Comparison of ENCODE assay signal across 21 cellular contexts in the genomic region with DNA sequence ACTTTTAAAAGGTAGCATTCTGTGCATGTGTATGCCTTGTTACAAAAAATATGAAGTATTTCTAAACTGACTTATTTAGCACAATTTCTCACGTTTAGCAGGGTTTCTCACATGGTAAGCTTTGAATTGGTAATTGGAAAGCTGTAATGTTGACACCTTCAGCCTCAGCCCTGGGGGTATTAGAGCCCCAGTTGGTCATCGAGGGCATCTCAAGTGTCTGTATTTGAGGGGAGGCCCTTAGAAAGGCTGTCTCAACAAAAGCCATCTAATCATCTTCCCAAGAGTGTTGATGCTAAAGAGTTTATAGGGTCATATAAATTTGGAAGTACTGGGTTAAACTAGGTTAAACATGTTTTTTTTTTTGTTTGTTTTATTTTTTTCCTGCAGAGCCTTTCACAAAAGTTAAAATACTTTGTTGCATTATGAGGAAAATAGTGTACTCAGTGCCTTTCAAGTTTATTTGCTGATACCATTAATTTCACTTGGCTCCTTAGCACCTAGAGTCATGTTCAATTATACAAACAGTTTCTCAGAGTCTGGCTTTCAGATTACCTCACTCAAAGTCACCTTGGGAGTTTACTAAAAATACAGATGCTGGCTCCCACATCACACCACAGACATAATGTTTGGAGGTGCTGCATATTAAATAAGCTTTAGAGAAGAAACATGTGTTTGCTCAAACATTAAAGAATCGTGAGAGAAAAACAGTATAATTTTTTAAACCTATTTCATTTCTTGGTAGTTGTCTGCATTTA.
A peak's percentile ranks its signal among the peaks of the same experiment; 100 is the strongest.
DNase-seq lines count a peak whose midpoint lies in the region; ATAC-seq and TF ChIP-seq lines count a peak whose summit lies in the region.
"Had no signal": no experiment of that assay in that cellular context is flagged by ENCODE, and none has a peak within 500 bp of the region (broad histone marks: within the 10 kb centered on the region; RNA-seq: fewer than 3 reads in every experiment).

No MANE protein-coding gene starts in this region.

- TF ChIP-seq POLR2A in gastroesophageal sphincter (IDR thresholded peaks at IDR 0.05), result no peak

- H3K36me3 ChIP-seq in gastroesophageal sphincter, result no peaks in the 10 kb centered on the region
- H3K36me3 ChIP-seq: BE2C had no signal

- H3K27me3 Mint-ChIP-seq in activated T-cell treated with anti-CD3 and anti-CD28 coated beads, Interleukin-2, amount 50 U/mL, for 72 hours (ENCODE audit: low read depth), result no peaks in the 10 kb centered on the region
- H3K27me3 Mint-ChIP-seq: memory B cell; natural killer cell treated with Interleukin-12 subunit alpha and Interleukin-12 subunit beta and Interleukin-15 and Interleukin-18, amount 100 ng/mL, for 72 hours had no signal

- DNase-seq in DMS153 (lab: John Stamatoyannopoulos, UW) (peak; percentile 15), DMS153 treated with DMSO at 0.1 percent for 48 hours (lab: John Stamatoyannopoulos, UW; ENCODE audit: unreplicated experiment) (no peak), M059J (ENCODE audit: low read depth) (peak; percentile 38), pons (ENCODE audit: low spot score) (peak; percentile 37), midbrain (lab: John Stamatoyannopoulos, UW) (no peak)
- no peak for DNase-seq in activated T-cell treated with anti-CD3 and anti-CD28 coated beads, Interleukin-2, amount 50 U/mL, for 72 hours
- DNase-seq: 8988T; activated CD4-positive, alpha-beta T cell treated with anti-CD3 and anti-CD28 coated beads for 48 hours; activated CD8-positive, alpha-beta memory T cell treated with anti-CD3 and anti-CD28 coated beads, Interleukin-2, amount 50 U/mL, for 4 hours; activated naive CD4-positive, alpha-beta T cell; anterior cingulate cortex; BE2C; effector CD8-positive, alpha-beta T cell; islet precursor cell; NCI-H2029; NCI-H524 had no signal

- H3K9me3 Mint-ChIP-seq in activated T-cell treated with anti-CD3 and anti-CD28 coated beads, Interleukin-2, amount 50 U/mL, for 72 hours, result peaks cover 0 to 5% of the 10 kb centered on the region in 2 donors

- WGBS in gastroesophageal sphincter (ENCODE audit: low coverage in 1 of 2), 2 donors, result 21 to 35% methylated on average over 3 of the region's 3 CpGs

- no peaks in the 10 kb centered on the region for H3K4me1 Mint-ChIP-seq in activated T-cell treated with anti-CD3 and anti-CD28 coated beads, Interleukin-2, amount 50 U/mL, for 72 hours (ENCODE audit: low read depth)
- H3K4me1 Mint-ChIP-seq: memory B cell had no signal

- H3K4me3 Mint-ChIP-seq in activated T-cell treated with anti-CD3 and anti-CD28 coated beads, Interleukin-2, amount 50 U/mL, for 72 hours, result no peak overlapping the region
- H3K4me3 Mint-ChIP-seq: memory B cell; natural killer cell treated with Interleukin-12 subunit alpha and Interleukin-12 subunit beta and Interleukin-15 and Interleukin-18, amount 100 ng/mL, for 72 hours had no signal

- TF ChIP-seq CTCF in gastroesophageal sphincter (IDR thresholded peaks at IDR 0.05), result no peak

- ATAC-seq in gastroesophageal sphincter (no peak), HG02938 (IDR thresholded peaks at IDR 0.05; ENCODE audit: unreplicated experiment) (no peak)
- no peak for ATAC-seq in activated T-cell treated with anti-CD3 and anti-CD28 coated beads, Interleukin-2, amount 50 U/mL, for 72 hours (replicated peaks in 1 of 2)
- ATAC-seq: natural killer cell treated with Interleukin-12 subunit alpha and Interleukin-12 subunit beta and Interleukin-15 and Interleukin-18, amount 100 ng/mL, for 72 hours had no signal

- no peak overlapping the region for H3K27ac Mint-ChIP-seq in activated T-cell treated with anti-CD3 and anti-CD28 coated beads, Interleukin-2, amount 50 U/mL, for 72 hours
- H3K27ac Mint-ChIP-seq: memory B cell; natural killer cell treated with Interleukin-12 subunit alpha and Interleukin-12 subunit beta and Interleukin-15 and Interleukin-18, amount 100 ng/mL, for 72 hours had no signal

- H3K9me3 ChIP-seq in gastroesophageal sphincter, result no peaks in the 10 kb centered on the region
- H3K9me3 ChIP-seq: BE2C had no signal

- H3K4me1 ChIP-seq in gastroesophageal sphincter, result peaks cover 10 to 67% (median 31%) of the 10 kb centered on the region in 3 donors

- no peaks in the 10 kb centered on the region for H3K36me3 Mint-ChIP-seq in activated T-cell treated with anti-CD3 and anti-CD28 coated beads, Interleukin-2, amount 50 U/mL, for 72 hours (ENCODE audit: insufficient read depth in 2 of 2)
- H3K36me3 Mint-ChIP-seq: memory B cell had no signal

- TF ChIP-seq EP300 in gastroesophageal sphincter (IDR thresholded peaks at IDR 0.05), result no peak

- H3K27ac ChIP-seq in gastroesophageal sphincter, result peak overlapping the region; percentile 55 to 76 (median 70)

- H3K4me3 ChIP-seq in gastroesophageal sphincter, result no peak overlapping the region
- H3K4me3 ChIP-seq: smooth muscle cell had no signal

- no peaks in the 10 kb centered on the region for H3K27me3 ChIP-seq in gastroesophageal sphincter
- H3K27me3 ChIP-seq: BE2C had no signal

Comparison
In these comparisons a context has a peak if more than half of its experiments do, and no peak if none do; other contexts are left out.
1. DNase-seq: peak in DMS153 (single experiment), M059J (single experiment) and pons (single experiment); none in DMS153 treated with DMSO at 0.1 percent for 48 hours (single experiment), activated T-cell treated with anti-CD3 and anti-CD28 coated beads, Interleukin-2, amount 50 U/mL, for 72 hours (0 of 2) and midbrain (single experiment).